8 cellular contexts compared by ENCODE assay signal in genomic region chr22:27919222-27919942, GRCh38. TPM values are rescaled to one million over a fixed set of nuclear protein-coding genes. Genes with fewer than 3 reads are reported as not detected.
A peak's percentile ranks its signal among the peaks of the same experiment; 100 is the strongest.
DNase-seq lines count a peak whose midpoint lies in the region; ATAC-seq and TF ChIP-seq lines count a peak whose summit lies in the region.

PITPNB (minus strand) TSS chr22:27919256; CDS start chr22:27919191, 65 bp downstream.

- H3K79me2 ChIP-seq in PC-3 (ENCODE audit: low read length): peaks cover 83% of the 10 kb centered on the region

- H4K20me1 ChIP-seq in PC-3 (ENCODE audit: low read length): peaks cover 39% of the 10 kb centered on the region

- peak within 1 kb of the TSS; percentile 98 for H3K9ac ChIP-seq in PC-3 (ENCODE audit: low read length)

- no peaks in the 10 kb centered on the region for H3K9me2 ChIP-seq in PC-3 (replicated peaks; ENCODE audit: low read length)

- POLR2A ChIA-PET in PC-3 (lab: Charles Lee; ENCODE audit: unreplicated experiment): interaction anchor here (0.6 kb wide), 2 partner anchors 11 to 445 kb away, joined by 6 to 7 read pairs; no protein-coding TSS in a partner anchor

- H2AFZ ChIP-seq in PC-3 (ENCODE audit: low read length): peak within 1 kb of the TSS; percentile 92

- peak within 1 kb of the TSS; percentile 89 for H3K4me3 ChIP-seq in Jurkat, Clone E6-1 (ENCODE audit: low read length)
- H3K4me3 ChIP-seq in PC-3 (ENCODE audit: low read length) (peak within 1 kb of the TSS; percentile 91), mucosa of descending colon (peak within 1 kb of the TSS; percentile 99)

- TSS peak; percentile 73 for BruUV-seq in PC-3 (replicated peaks; lab: Mats Ljungman, UMichigan)

- TF ChIP-seq CTCF in PC-3 (conservative IDR thresholded peaks at IDR 0.05; ENCODE audit: low read depth, low read length): no peak
- TF ChIP-seq CTCF in mucosa of descending colon (IDR thresholded peaks at IDR 0.05): no peak

- H3K27ac ChIP-seq in PC-3 (ENCODE audit: low read length) (peak within 1 kb of the TSS; percentile 82), epithelial cell of prostate (peak within 1 kb of the TSS; percentile 92)

- H3K36me3 ChIP-seq in PC-3 (ENCODE audit: low read depth, low read length) (no peaks in the 10 kb centered on the region), mucosa of descending colon (ENCODE audit: low read depth) (no peaks in the 10 kb centered on the region)

- ATAC-seq in GM21619 (IDR thresholded peaks at IDR 0.05; ENCODE audit: unreplicated experiment) (peak; percentile 73), PC-3 (peak; percentile 88), mucosa of descending colon (peak; percentile 98)

- intact Hi-C loops in PC-3 (cut with micrococcal nuclease) (loop anchor here (10.0 kb wide), 1 partner anchor 55 kb away; no protein-coding TSS in a partner anchor), mucosa of descending colon (cut with DNase I, micrococcal nuclease) (no loop called here)

- peak within 1 kb of the TSS; percentile 98 for H3K4me2 ChIP-seq in PC-3 (ENCODE audit: low read length)

- H3F3A ChIP-seq in PC-3 (ENCODE audit: low read length, unreplicated experiment): no peaks in the 10 kb centered on the region

- H3K9me3 ChIP-seq in PC-3 (ENCODE audit: low read length) (no peaks in the 10 kb centered on the region), mucosa of descending colon (no peaks in the 10 kb centered on the region)

- peak; percentile 96 for DNase-seq in DMS153 (lab: John Stamatoyannopoulos, UW)
- DNase-seq in Jurkat, Clone E6-1 (ENCODE audit: low read depth, low spot score): peak; percentile 92
- DNase-seq in PC-3: peak; percentile 96
- DNase-seq in activated T-cell treated with anti-CD3 and anti-CD28 coated beads for 48 hours (ENCODE audit: low read depth): peak; percentile 99
- peak; percentile 87 for DNase-seq in epithelial cell of prostate (ENCODE audit: low read depth, low spot score)
- DNase-seq in mucosa of descending colon: peak; percentile 97 to 99 (median 99)
- peak; percentile 98 to 99 for DNase-seq in stimulated activated CD8-positive, alpha-beta memory T cell treated with anti-CD3 and anti-CD28 coated beads, Interleukin-4, amount 100 ng/mL, for 1 hour (ENCODE audit: low read depth in 2 of 2, low spot score in 1 of 2)

- CTCF ChIA-PET in PC-3 (lab: Charles Lee): no interaction called here

- H3K4me1 ChIP-seq in PC-3 (ENCODE audit: insufficient read depth, low read length) (peaks cover 24% of the 10 kb centered on the region), mucosa of descending colon (ENCODE audit: low read depth) (peaks cover 25% of the 10 kb centered on the region)

- H3K27me3 ChIP-seq in PC-3 (ENCODE audit: low read length): no peaks in the 10 kb centered on the region

RNA-seq across cellular contexts. Expression of gene PITPNB, which starts in this region (rescaled TPM):
- 64.7 TPM for polyA plus RNA-seq in Jurkat, Clone E6-1 (2012; ENCODE audit: insufficient read depth, insufficient read length)
- total RNA-seq in PC-3 (2014; rRNA removed): 15.3 and 22.7 TPM in 2 replicates
- 100 to 1,000 TPM in 1 of 3 donors, 10 to 100 TPM in 2; 42.5 to 130 (median 47.4) TPM for total RNA-seq in mucosa of descending colon

Comparison
In these comparisons a context has a peak if more than half of its experiments do, and no peak if none do; other contexts are left out.
1. Peak in every context shown above with its lines: DNase-seq, ATAC-seq, H3K4me3 ChIP-seq and H3K27ac ChIP-seq.